11 cellular contexts compared by ENCODE assay signal in genomic region chr7:28903779-28904538, GRCh38. TPM values are rescaled to one million over a fixed set of nuclear protein-coding genes. Genes with fewer than 3 reads are reported as not detected.
A peak's percentile ranks its signal among the peaks of the same experiment; 100 is the strongest.
DNase-seq lines count a peak whose midpoint lies in the region; ATAC-seq lines count a peak whose summit lies in the region.
"Had no signal": no experiment of that assay in that cellular context is flagged by ENCODE, and none has a peak within 500 bp of the region (broad histone marks: within the 10 kb centered on the region; RNA-seq: fewer than 3 reads in every experiment).

No MANE protein-coding gene starts in this region.

- H3K4me1 ChIP-seq in adipocyte (ENCODE audit: control insufficient read depth, insufficient read depth, low read length), result peaks cover 10% of the 10 kb centered on the region
- peaks cover 0 to 2% (median 0%) of the 10 kb centered on the region in 3 donors for H3K4me1 ChIP-seq in skeletal muscle tissue (ENCODE audit: control insufficient read depth in 3 of 3, insufficient read depth in 3 of 3, low read length in 3 of 3)

- peak overlapping the region; percentile 56 for H3K9ac ChIP-seq in adipocyte (ENCODE audit: low read length)
- H3K9ac ChIP-seq in skeletal muscle tissue (ENCODE audit: low read depth in 1 of 3, low read length in 3 of 3), result no peak overlapping the region

- no peak overlapping the region for H3K27ac Mint-ChIP-seq in activated naive CD8-positive, alpha-beta T cell treated with anti-CD3 and anti-CD28 coated beads for 36 hours
- H3K27ac Mint-ChIP-seq: activated naive CD4-positive, alpha-beta T cell treated with anti-CD3 and anti-CD28 coated beads, Interleukin-2, amount 50 U/mL, for 24 hours had no signal

- H3K4me3 ChIP-seq in adipocyte (ENCODE audit: low read length) (peak overlapping the region; percentile 75), skeletal muscle tissue (ENCODE audit: low read length in 3 of 3) (peak overlapping the region; percentile 3 to 46 (median 34))

- DNase-seq in LHCN-M2 (ENCODE audit: low read depth), result peak; percentile 45
- DNase-seq in adipocyte (ENCODE audit: low read depth), result peak; percentile 42
- peak; percentile 10 for DNase-seq in left kidney (ENCODE audit: low read depth, low spot score)
- DNase-seq in NCI-H524 (lab: John Stamatoyannopoulos, UW), result no peak
- no peak for DNase-seq in activated naive CD8-positive, alpha-beta T cell treated with anti-CD3 and anti-CD28 coated beads for 36 hours
- DNase-seq: activated CD4-positive, alpha-beta T cell treated with anti-CD3 and anti-CD28 coated beads, Interleukin-2, amount 50 U/mL, for 4 hours; islet precursor cell had no signal

- H3K4me1 Mint-ChIP-seq in activated naive CD8-positive, alpha-beta T cell treated with anti-CD3 and anti-CD28 coated beads for 36 hours, result peaks cover 2% of the 10 kb centered on the region
- H3K4me1 Mint-ChIP-seq: activated naive CD4-positive, alpha-beta T cell treated with anti-CD3 and anti-CD28 coated beads, Interleukin-2, amount 50 U/mL, for 24 hours had no signal

- no peaks in the 10 kb centered on the region for H3K36me3 Mint-ChIP-seq in activated naive CD8-positive, alpha-beta T cell treated with anti-CD3 and anti-CD28 coated beads for 36 hours
- H3K36me3 Mint-ChIP-seq: activated naive CD4-positive, alpha-beta T cell treated with anti-CD3 and anti-CD28 coated beads, Interleukin-2, amount 50 U/mL, for 24 hours had no signal

- H3K36me3 ChIP-seq in adipocyte (ENCODE audit: control insufficient read depth, insufficient read depth, low read length, severe bottlenecking) (no peaks in the 10 kb centered on the region), skeletal muscle tissue (ENCODE audit: control insufficient read depth in 3 of 3, insufficient read depth in 3 of 3, low read length in 3 of 3) (no peaks in the 10 kb centered on the region)

- peaks cover 30% of the 10 kb centered on the region for H3K27me3 Mint-ChIP-seq in activated naive CD8-positive, alpha-beta T cell treated with anti-CD3 and anti-CD28 coated beads for 36 hours

- H3K9me3 Mint-ChIP-seq in activated naive CD8-positive, alpha-beta T cell treated with anti-CD3 and anti-CD28 coated beads for 36 hours, result no peaks in the 10 kb centered on the region
- H3K9me3 Mint-ChIP-seq: activated naive CD4-positive, alpha-beta T cell treated with anti-CD3 and anti-CD28 coated beads, Interleukin-2, amount 50 U/mL, for 24 hours had no signal

- no peak overlapping the region for H3K27ac ChIP-seq in skeletal muscle tissue (ENCODE audit: low read depth, low read length)

- no peak overlapping the region for H3K4me3 Mint-ChIP-seq in activated naive CD8-positive, alpha-beta T cell treated with anti-CD3 and anti-CD28 coated beads for 36 hours
- H3K4me3 Mint-ChIP-seq: activated naive CD4-positive, alpha-beta T cell treated with anti-CD3 and anti-CD28 coated beads, Interleukin-2, amount 50 U/mL, for 24 hours had no signal

- H3K27me3 ChIP-seq in adipocyte (replicated peaks; ENCODE audit: control insufficient read depth, insufficient read depth, low read length) (no peaks in the 10 kb centered on the region), skeletal muscle tissue (ENCODE audit: control insufficient read depth in 3 of 3, insufficient read depth in 3 of 3, low read length in 3 of 3) (no peaks in the 10 kb centered on the region)

- H3K9me3 ChIP-seq in adipocyte (ENCODE audit: control insufficient read depth, low read length), result no peaks in the 10 kb centered on the region
- H3K9me3 ChIP-seq in skeletal muscle tissue (ENCODE audit: control insufficient read depth in 3 of 3, low read length in 3 of 3), result no peaks in the 10 kb centered on the region

- no peak for ATAC-seq in GM21367 (IDR thresholded peaks at IDR 0.05; ENCODE audit: unreplicated experiment)
- ATAC-seq in GM19452 (IDR thresholded peaks at IDR 0.05; ENCODE audit: unreplicated experiment), result no peak

RNA-seq across cellular contexts. Expression of gene TRIL, which starts 54.2 kb away (rescaled TPM):
- total RNA-seq in LHCN-M2 (2014; rRNA removed) (0.32 and 0.46 TPM in 2 replicates), skeletal muscle tissue (15.1 TPM)
- 0.02 TPM for polyA plus RNA-seq in LHCN-M2 (2012)
- total RNA-seq in activated naive CD8-positive, alpha-beta T cell treated with anti-CD3 and anti-CD28 coated beads for 36 hours, result not detected

Comparison
In these comparisons a context has a peak if more than half of its experiments do, and no peak if none do; other contexts are left out.
1. DNase-seq: peak in LHCN-M2 (single experiment), adipocyte (single experiment) and left kidney (single experiment); none in NCI-H524 (0 of 2) and activated naive CD8-positive, alpha-beta T cell treated with anti-CD3 and anti-CD28 coated beads for 36 hours (single experiment).
2. RNA of gene TRIL, which starts 54.2 kb away (total RNA-seq): 15.1 TPM in skeletal muscle tissue (single experiment); 0.32 to 0.46 TPM in LHCN-M2 and not detected in activated naive CD8-positive, alpha-beta T cell treated with anti-CD3 and anti-CD28 coated beads for 36 hours; every median in the first group is over 10 times any median in the second.